In genomic region chr12:53219956-53220856, GRCh38 we compare ENCODE assay signal across 8 cellular contexts. TPM values are rescaled to one million over a fixed set of nuclear protein-coding genes. Genes with fewer than 3 reads are reported as not detected.
A peak's percentile ranks its signal among the peaks of the same experiment; 100 is the strongest.
DNase-seq lines count a peak whose midpoint lies in the region; ATAC-seq and TF ChIP-seq lines count a peak whose summit lies in the region.

No MANE protein-coding gene starts in this region.

- no peaks in the 10 kb centered on the region for H3K36me3 Mint-ChIP-seq in activated naive CD4-positive, alpha-beta T cell treated with anti-CD3 and anti-CD28 coated beads for 36 hours (ENCODE audit: low read depth)

- H3K27me3 ChIP-seq in gastroesophageal sphincter: no peaks in the 10 kb centered on the region
- H3K27me3 ChIP-seq in tibial nerve: no peaks in the 10 kb centered on the region

- H3K9me3 ChIP-seq in gastroesophageal sphincter (no peaks in the 10 kb centered on the region), tibial nerve (no peaks in the 10 kb centered on the region)

- H3K27me3 Mint-ChIP-seq in activated naive CD4-positive, alpha-beta T cell treated with anti-CD3 and anti-CD28 coated beads for 36 hours (ENCODE audit: low read depth): no peaks in the 10 kb centered on the region

- peak; percentile 38 for ATAC-seq in GM19035 (IDR thresholded peaks at IDR 0.05; ENCODE audit: unreplicated experiment)
- peak; percentile 37 for ATAC-seq in HG03378 (IDR thresholded peaks at IDR 0.05; ENCODE audit: unreplicated experiment)
- ATAC-seq in gastroesophageal sphincter: peak; percentile 0

- H3K4me3 ChIP-seq in gastroesophageal sphincter (peak overlapping the region; percentile 62 to 71), tibial nerve (peak overlapping the region; percentile 53 to 78 (median 68))

- peak; percentile 85 for DNase-seq in AG08396 (ENCODE audit: low spot score)
- peak; percentile 86 for DNase-seq in RPMI8226
- DNase-seq in activated naive CD4-positive, alpha-beta T cell treated with anti-CD3 and anti-CD28 coated beads for 36 hours: peak; percentile 81
- peak; percentile 59 for DNase-seq in occipital lobe (lab: John Stamatoyannopoulos, UW)
- DNase-seq in tibial nerve (ENCODE audit: low spot score in 2 of 2): peak; percentile 42 to 55

- CTCF ChIA-PET in activated naive CD4-positive, alpha-beta T cell treated with anti-CD3 and anti-CD28 coated beads for 36 hours (lab: Charles Lee): interaction anchor here (0.7 to 3.4 kb wide), 12 partner anchors 9 to 154 kb away, joined by 3 to 13 read pairs (median 4); partner anchors contain the start of genes AAAS and CSAD

- H3K9me3 Mint-ChIP-seq in activated naive CD4-positive, alpha-beta T cell treated with anti-CD3 and anti-CD28 coated beads for 36 hours: no peaks in the 10 kb centered on the region

- intact Hi-C loops in activated naive CD4-positive, alpha-beta T cell treated with anti-CD3 and anti-CD28 coated beads for 36 hours (cut with micrococcal nuclease): loop anchor here (1.0 to 5.0 kb wide), 7 partner anchors 17 to 507 kb away; partner anchors contain the start of genes AMHR2, CALCOCO1, ESPL1 and PFDN5

- 0% methylated on average over 7 to 18 of the region's 57 CpGs for WGBS in gastroesophageal sphincter (ENCODE audit: low coverage in 1 of 2), 2 donors
- 1% methylated on average over 26 to 40 of the region's 57 CpGs for WGBS in tibial nerve, 2 donors

- peaks cover 0 to 13% of the 10 kb centered on the region in 2 donors for H3K36me3 ChIP-seq in gastroesophageal sphincter
- peaks cover 0 to 6% (median 0%) of the 10 kb centered on the region in 3 donors for H3K36me3 ChIP-seq in tibial nerve

- H3K27ac ChIP-seq in gastroesophageal sphincter (peak overlapping the region; percentile 7 to 99 (median 96)), tibial nerve (peak overlapping the region; percentile 92 to 100 (median 96))

- peak overlapping the region; percentile 81 for H3K27ac Mint-ChIP-seq in activated naive CD4-positive, alpha-beta T cell treated with anti-CD3 and anti-CD28 coated beads for 36 hours

- TF ChIP-seq POLR2A in gastroesophageal sphincter (IDR thresholded peaks at IDR 0.05) (no peak), tibial nerve (IDR thresholded peaks at IDR 0.05) (peak in 1 of 2 donors; percentile 0)

- no peak for TF ChIP-seq EP300 in gastroesophageal sphincter (IDR thresholded peaks at IDR 0.05)
- no peak for TF ChIP-seq EP300 in tibial nerve (IDR thresholded peaks at IDR 0.05)

- no peak for TF ChIP-seq CTCF in gastroesophageal sphincter (IDR thresholded peaks at IDR 0.05)
- TF ChIP-seq CTCF in tibial nerve (IDR thresholded peaks at IDR 0.05): no peak

- H3K4me1 Mint-ChIP-seq in activated naive CD4-positive, alpha-beta T cell treated with anti-CD3 and anti-CD28 coated beads for 36 hours (ENCODE audit: low read depth): peaks cover 69% of the 10 kb centered on the region

- H3K4me1 ChIP-seq in gastroesophageal sphincter (peaks cover 0 to 97% (median 63%) of the 10 kb centered on the region in 3 donors), tibial nerve (peaks cover 5 to 75% (median 60%) of the 10 kb centered on the region in 4 donors)

- H3K4me3 Mint-ChIP-seq in activated naive CD4-positive, alpha-beta T cell treated with anti-CD3 and anti-CD28 coated beads for 36 hours: peak overlapping the region; percentile 90

RNA-seq across cellular contexts. Expression of gene RARG, which starts 11.8 kb away (rescaled TPM):
- 1 to 10 TPM; 4.0 to 4.6 TPM for total RNA-seq in activated naive CD4-positive, alpha-beta T cell treated with anti-CD3 and anti-CD28 coated beads for 36 hours
- 10 to 100 TPM; 15.6 to 26.6 (median 22.9) TPM for total RNA-seq in gastroesophageal sphincter
- total RNA-seq in occipital lobe: 7.6 TPM
- total RNA-seq in tibial nerve: 10 to 100 TPM; 28.0 to 32.3 (median 31.4) TPM

RNA-seq across cellular contexts. Expression of gene ITGB7, which starts 13.2 kb away (rescaled TPM):
- 10 to 100 TPM; 32.3 to 32.5 TPM for total RNA-seq in activated naive CD4-positive, alpha-beta T cell treated with anti-CD3 and anti-CD28 coated beads for 36 hours
- total RNA-seq in gastroesophageal sphincter (1 to 10 TPM in 2 of 4 donors, under 1 TPM in 2; 0.40 to 5.8 (median 2.6) TPM), occipital lobe (not detected), tibial nerve (10 to 100 TPM in 2 of 4 donors, 1 to 10 TPM in 2; 3.6 to 15.1 (median 8.9) TPM)

RNA-seq across cellular contexts. Expression of gene CSAD, which starts 39.5 kb away (rescaled TPM):
- 10 to 100 TPM; 31.5 to 32.3 TPM for total RNA-seq in activated naive CD4-positive, alpha-beta T cell treated with anti-CD3 and anti-CD28 coated beads for 36 hours
- total RNA-seq in gastroesophageal sphincter (10 to 100 TPM; 11.3 to 47.5 (median 24.1) TPM), occipital lobe (26.0 TPM), tibial nerve (10 to 100 TPM; 52.4 to 90.6 (median 78.7) TPM)

RNA-seq across cellular contexts. Expression of gene ZNF740, which starts 39.7 kb away (rescaled TPM):
- total RNA-seq in activated naive CD4-positive, alpha-beta T cell treated with anti-CD3 and anti-CD28 coated beads for 36 hours: 10 to 100 TPM; 40.4 to 42.0 TPM
- total RNA-seq in gastroesophageal sphincter (10 to 100 TPM; 14.9 to 27.7 (median 17.4) TPM), occipital lobe (19.7 TPM), tibial nerve (10 to 100 TPM; 10.2 to 67.7 (median 22.7) TPM)

RNA-seq across cellular contexts. Expression of gene ESPL1, which starts 47.9 kb away (rescaled TPM):
- 10 to 100 TPM; 53.3 to 54.2 TPM for total RNA-seq in activated naive CD4-positive, alpha-beta T cell treated with anti-CD3 and anti-CD28 coated beads for 36 hours
- total RNA-seq in gastroesophageal sphincter: 1 to 10 TPM in 2 of 4 donors, under 1 TPM in 2; 0.13 to 2.3 (median 0.64) TPM
- 1.7 TPM for total RNA-seq in occipital lobe
- total RNA-seq in tibial nerve: 1 to 10 TPM in 3 of 4 donors, not detected in 1; 2.2 to 8.7 (median 2.5) TPM

Comparison
In these comparisons a context has a peak if more than half of its experiments do, and no peak if none do; other contexts are left out.
1. Peak in every context shown above with its lines: DNase-seq, ATAC-seq, H3K4me3 ChIP-seq and H3K27ac ChIP-seq.